8 cellular contexts compared by ENCODE assay signal in the genomic region with DNA sequence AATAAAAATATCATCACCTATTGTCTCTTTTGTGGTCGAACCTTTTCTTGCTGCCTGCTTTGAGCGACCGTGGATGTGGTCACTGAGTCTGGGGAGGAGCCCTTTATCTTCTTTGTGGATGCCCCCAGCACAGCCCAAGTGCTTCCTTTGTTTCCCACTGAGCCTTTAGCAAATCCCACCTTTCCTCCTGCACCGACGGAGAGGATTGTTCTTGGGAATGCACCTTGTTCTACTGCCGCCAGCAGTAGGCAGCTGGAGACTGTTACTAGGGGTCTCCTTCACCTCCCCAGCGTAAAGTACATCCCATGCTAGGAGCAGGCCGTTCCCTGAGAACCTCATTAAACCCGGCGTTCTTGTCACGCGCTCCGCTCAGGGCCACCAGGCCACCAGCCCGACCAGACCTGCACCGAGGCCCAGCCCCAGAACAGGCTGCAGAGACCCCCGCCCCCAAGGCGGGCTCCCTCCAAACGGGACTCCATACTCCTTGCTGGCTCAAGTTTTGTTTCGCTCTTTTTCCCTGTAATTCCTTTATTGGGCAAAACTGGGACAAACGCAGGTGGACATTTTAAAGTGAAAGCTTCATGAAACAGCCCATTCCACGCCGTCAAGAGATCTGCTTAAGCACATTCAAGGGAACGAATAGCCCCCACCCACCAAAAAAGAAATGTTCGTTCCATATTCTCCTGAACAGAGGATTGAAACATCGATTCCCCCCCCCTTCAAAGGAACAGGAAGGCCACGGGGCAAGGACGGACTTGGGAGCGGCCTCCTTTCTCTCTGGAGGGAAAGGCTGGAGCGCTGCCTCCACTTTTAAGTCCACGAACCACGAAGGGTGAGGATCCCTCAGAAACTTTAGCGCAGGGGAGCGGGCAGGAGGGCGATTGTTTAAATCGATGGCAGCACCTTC. TPM values are rescaled to one million over a fixed set of nuclear protein-coding genes. Genes with fewer than 3 reads are reported as not detected.
DNase-seq lines count a peak whose midpoint lies in the region; ATAC-seq and TF ChIP-seq lines count a peak whose summit lies in the region.

No MANE protein-coding gene starts in this region.

- H3K4me1 ChIP-seq in OCI-LY3 (ENCODE audit: low read length) (peaks cover 16% of the 10 kb centered on the region), neuronal stem cell (ENCODE audit: control insufficient read depth in 2 of 2, insufficient read depth in 1 of 2, low read depth in 1 of 2, low read length in 2 of 2) (peaks cover 10 to 17% of the 10 kb centered on the region in 2 donors)

- H3K4me1 Mint-ChIP-seq in activated naive CD4-positive, alpha-beta T cell treated with anti-CD3 and anti-CD28 coated beads, Interleukin-2, amount 50 U/mL, for 24 hours, result peaks cover 43% of the 10 kb centered on the region

- no peaks in the 10 kb centered on the region for H3K27me3 Mint-ChIP-seq in activated naive CD4-positive, alpha-beta T cell treated with anti-CD3 and anti-CD28 coated beads, Interleukin-2, amount 50 U/mL, for 24 hours

- peaks cover 34% of the 10 kb centered on the region for H3K36me3 ChIP-seq in OCI-LY3 (replicated peaks; ENCODE audit: low read depth, low read length)
- peaks cover 15 to 34% of the 10 kb centered on the region in 2 donors for H3K36me3 ChIP-seq in neuronal stem cell (replicated peaks in 1 of 2; ENCODE audit: control insufficient read depth in 2 of 2, insufficient read depth in 2 of 2, low read length in 2 of 2)

- peaks cover 29% of the 10 kb centered on the region for H3K36me3 Mint-ChIP-seq in activated naive CD4-positive, alpha-beta T cell treated with anti-CD3 and anti-CD28 coated beads, Interleukin-2, amount 50 U/mL, for 24 hours

- ATAC-seq in GM19452 (IDR thresholded peaks at IDR 0.05; ENCODE audit: unreplicated experiment) (no peak), HG03457 (IDR thresholded peaks at IDR 0.05; ENCODE audit: unreplicated experiment) (no peak)

- H3K9me3 ChIP-seq in OCI-LY3 (ENCODE audit: insufficient read depth, low read length) (no peaks in the 10 kb centered on the region), neuronal stem cell (replicated peaks in 1 of 2; ENCODE audit: control insufficient read depth in 2 of 2, insufficient read depth in 1 of 2, low read depth in 1 of 2, low read length in 2 of 2) (no peaks in the 10 kb centered on the region)

- H3K4me2 ChIP-seq in OCI-LY3 (ENCODE audit: low read length) (peak overlapping the region; percentile 93), neuronal stem cell (ENCODE audit: insufficient read depth, low read length, poor library complexity, severe bottlenecking) (peak overlapping the region; percentile 97)

- peaks cover 32% of the 10 kb centered on the region for H4K20me1 ChIP-seq in OCI-LY3 (ENCODE audit: insufficient read depth, low read length)

- peak overlapping the region; percentile 99 for H3K4me3 Mint-ChIP-seq in activated naive CD4-positive, alpha-beta T cell treated with anti-CD3 and anti-CD28 coated beads, Interleukin-2, amount 50 U/mL, for 24 hours

- H2BK5ac ChIP-seq in neuronal stem cell (ENCODE audit: low read length), result peak overlapping the region; percentile 99

- WGBS in neuronal stem cell (ENCODE audit: extremely low coverage in 2 of 2, insufficient read length in 2 of 2, insufficient replicate concordance in 1 of 2), 2 donors, result no CpG with 5 or more reads among the region's 35 CpGs

- TF ChIP-seq CTCF in C4-2B (conservative IDR thresholded peaks at IDR 0.05) (no peak), OCI-LY3 (IDR thresholded peaks at IDR 0.05; ENCODE audit: low read depth, low read length) (peak; percentile 17; the same call in 1 of the 2 replicates)

- peak overlapping the region; percentile 100 for H3K23ac ChIP-seq in neuronal stem cell (ENCODE audit: low read depth, low read length, poor library complexity)

- peak overlapping the region; percentile 99 for H3K27ac Mint-ChIP-seq in activated naive CD4-positive, alpha-beta T cell treated with anti-CD3 and anti-CD28 coated beads, Interleukin-2, amount 50 U/mL, for 24 hours

- peak overlapping the region; percentile 99 for H3K18ac ChIP-seq in neuronal stem cell (ENCODE audit: low read length)

- H2BK120ac ChIP-seq in neuronal stem cell (ENCODE audit: low read depth, low read length), result peak overlapping the region; percentile 98

- peaks cover 62% of the 10 kb centered on the region for H3K79me2 ChIP-seq in OCI-LY3 (ENCODE audit: low read length)

- H3K4me3 ChIP-seq in OCI-LY3 (ENCODE audit: low read length), result peak overlapping the region; percentile 96
- H3K4me3 ChIP-seq in neuronal stem cell (ENCODE audit: low read length in 2 of 2), result peak overlapping the region; percentile 86 to 98

- H2BK15ac ChIP-seq in neuronal stem cell (ENCODE audit: low read length), result peak overlapping the region; percentile 93

- H2AK5ac ChIP-seq in neuronal stem cell (ENCODE audit: low read depth, low read length), result peak overlapping the region; percentile 64

- H2AFZ ChIP-seq in OCI-LY3 (ENCODE audit: low read depth, low read length) (peak overlapping the region; percentile 43; the same call in 1 of the 2 replicates), neuronal stem cell (ENCODE audit: low read length) (peak overlapping the region; percentile 98)

- peak overlapping the region; percentile 99 for H3K27ac ChIP-seq in C4-2B
- H3K27ac ChIP-seq in OCI-LY3 (ENCODE audit: low read length), result peak overlapping the region; percentile 86
- H3K27ac ChIP-seq in neuronal stem cell (replicated peaks; ENCODE audit: low read length), result peak overlapping the region; percentile 100

- no peaks in the 10 kb centered on the region for H3K27me3 ChIP-seq in OCI-LY3 (ENCODE audit: low read depth, low read length)
- no peaks in the 10 kb centered on the region for H3K27me3 ChIP-seq in neuronal stem cell (ENCODE audit: control insufficient read depth in 3 of 3, insufficient read depth in 3 of 3, low read depth in 1 of 3, low read length in 3 of 3)

- peak overlapping the region; percentile 69 for H3K4ac ChIP-seq in neuronal stem cell (ENCODE audit: low read length)

- peak overlapping the region; percentile 84 for H3K14ac ChIP-seq in neuronal stem cell (ENCODE audit: low read length)

- H3K9me3 Mint-ChIP-seq in activated naive CD4-positive, alpha-beta T cell treated with anti-CD3 and anti-CD28 coated beads, Interleukin-2, amount 50 U/mL, for 24 hours, result no peaks in the 10 kb centered on the region

- H2BK12ac ChIP-seq in neuronal stem cell (ENCODE audit: low read length), result peak overlapping the region; percentile 82

- DNase-seq in HCEC 1CT (peak; percentile 28), glomerular visceral epithelial cell (ENCODE audit: extremely low spot score) (peak; percentile 38), neuronal stem cell (ENCODE audit: low spot score) (peak; percentile 51)

- H4K91ac ChIP-seq in neuronal stem cell (ENCODE audit: low read depth, low read length, poor library complexity), result peak overlapping the region; percentile 95

- H3K9ac ChIP-seq in OCI-LY3 (ENCODE audit: low read length), result peak overlapping the region; percentile 100
- peak overlapping the region; percentile 80 for H3K9ac ChIP-seq in neuronal stem cell (ENCODE audit: low read depth, low read length, poor library complexity)

- H4K8ac ChIP-seq in neuronal stem cell (ENCODE audit: low read depth, low read length), result no peak overlapping the region

- peaks cover 2% of the 10 kb centered on the region for H3K79me1 ChIP-seq in neuronal stem cell (ENCODE audit: low read depth, low read length)

RNA-seq across cellular contexts. Expression of a gene that starts 1.1 kb away (rescaled TPM):
- 158 TPM for polyA plus RNA-seq in neuronal stem cell (2013, experiment 1 of 2)
- 153 TPM for polyA plus RNA-seq in neuronal stem cell (2013, experiment 2 of 2)

RNA-seq across cellular contexts. Expression of a gene that starts 23.4 kb away (rescaled TPM):
- polyA plus RNA-seq in neuronal stem cell (2013, experiment 1 of 2), result 22.7 TPM
- 22.4 TPM for polyA plus RNA-seq in neuronal stem cell (2013, experiment 2 of 2)

RNA-seq across cellular contexts. Expression of a gene that starts 39.5 kb away (rescaled TPM):
- 4.0 TPM for polyA plus RNA-seq in neuronal stem cell (2013, experiment 1 of 2)
- 4.0 TPM for polyA plus RNA-seq in neuronal stem cell (2013, experiment 2 of 2)

RNA-seq across cellular contexts. Expression of a gene that starts 46.4 kb away (rescaled TPM):
- polyA plus RNA-seq in neuronal stem cell (2013, experiment 1 of 2), result 5.7 TPM
- polyA plus RNA-seq in neuronal stem cell (2013, experiment 2 of 2), result 5.8 TPM

RNA-seq across cellular contexts. Expression of a gene that starts 57.7 kb away (rescaled TPM):
- polyA plus RNA-seq in neuronal stem cell (2013, experiment 1 of 2), result 139 TPM
- 136 TPM for polyA plus RNA-seq in neuronal stem cell (2013, experiment 2 of 2)
